ENCODE assay signal across 26 cellular contexts in the genomic region with DNA sequence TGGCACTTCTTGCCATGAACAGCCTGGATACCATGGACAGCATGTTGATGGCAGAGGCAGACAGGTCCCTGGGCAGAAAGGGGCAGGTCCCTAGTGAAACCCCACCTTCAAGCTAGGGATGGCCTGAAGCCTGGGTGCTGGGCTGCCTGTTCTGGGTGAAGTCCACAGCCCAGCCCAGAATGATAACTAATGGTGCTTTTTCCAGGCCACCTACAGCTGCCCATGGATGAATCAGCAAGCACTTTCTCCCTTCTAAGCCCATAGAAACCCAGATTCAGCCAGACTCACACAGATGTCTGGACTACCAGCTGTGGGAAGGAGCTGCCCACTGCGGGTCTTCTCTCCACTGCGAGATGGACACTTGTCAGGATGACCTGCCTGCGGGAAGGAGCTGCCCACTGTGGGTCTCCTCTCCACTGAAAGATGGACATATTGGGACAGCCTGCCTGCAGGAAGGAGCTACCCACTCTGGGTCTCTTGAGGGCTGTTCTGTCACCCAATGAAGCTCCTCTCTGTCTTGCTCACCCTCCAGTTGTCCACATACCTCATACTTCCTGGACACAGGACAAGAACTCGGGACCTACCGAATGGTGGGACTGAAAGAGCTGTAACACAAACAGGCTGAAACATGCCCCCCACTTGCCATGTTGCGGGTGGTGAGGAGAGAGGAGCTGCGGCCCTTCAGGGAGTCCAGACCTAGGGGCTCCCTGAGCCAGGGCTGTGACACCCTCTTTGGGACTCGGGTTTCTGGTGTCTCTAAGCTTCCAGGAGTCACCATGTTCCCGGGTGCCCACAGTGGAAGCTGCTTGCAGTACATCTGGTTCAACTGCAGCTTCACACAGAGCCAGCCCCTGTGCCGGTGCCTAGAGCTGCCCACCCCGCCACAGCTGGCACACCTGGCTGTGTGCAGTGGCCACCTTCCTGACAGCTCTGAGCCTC.
DNase-seq lines count a peak whose midpoint lies in the region; ATAC-seq, FAIRE-seq and TF ChIP-seq lines count a peak whose summit lies in the region.
"Had no signal": no experiment of that assay in that cellular context is flagged by ENCODE, and none has a peak within 500 bp of the region (broad histone marks: within the 10 kb centered on the region; RNA-seq: fewer than 3 reads in every experiment).

No MANE protein-coding gene starts in this region.

- no peak overlapping the region for H3K9ac ChIP-seq in astrocyte (ENCODE audit: low read length)
- H3K9ac ChIP-seq: neural progenitor cell had no signal

- H3K4me3 Mint-ChIP-seq in astrocyte (ENCODE audit: unreplicated experiment) = no peak overlapping the region
- no peak overlapping the region for H3K4me3 Mint-ChIP-seq in glutamatergic neuron (ENCODE audit: unreplicated experiment)
- H3K4me3 Mint-ChIP-seq: activated naive CD4-positive, alpha-beta T cell treated with anti-CD3 and anti-CD28 coated beads, Interleukin-2, amount 10 ng/mL, durations not matched to agents 7 days and 5 days; activated T-cell treated with anti-CD3 and anti-CD28 coated beads, Interleukin-2, amount 50 U/mL, for 24 hours; neural progenitor cell had no signal

- H3K27ac ChIP-seq in astrocyte (ENCODE audit: low read depth, low read length) (no peak overlapping the region), right lobe of liver (no peak overlapping the region), small intestine (ENCODE audit: low read depth in 1 of 2, low read length in 1 of 2) (peak overlapping the region; percentile 46 to 93)
- H3K27ac ChIP-seq: neural progenitor cell had no signal

- no peaks in the 10 kb centered on the region for H3K9me3 ChIP-seq in astrocyte (ENCODE audit: insufficient read depth, low read depth, low read length)
- no peaks in the 10 kb centered on the region for H3K9me3 ChIP-seq in right lobe of liver
- H3K9me3 ChIP-seq in small intestine (ENCODE audit: control insufficient read depth, low read depth) = no peaks in the 10 kb centered on the region

- 100% methylated on average over 2 of the region's 11 CpGs for WGBS in right lobe of liver (ENCODE audit: insufficient coverage, low coverage, low lambda C conversion rate, missing lambda C conversion rate)
- 58 to 79% (median 73%) methylated on average over 11 of the region's 11 CpGs for WGBS in small intestine, 3 donors

- TF ChIP-seq POLR2A in right lobe of liver (IDR thresholded peaks at IDR 0.05) = no peak

- ATAC-seq in right lobe of liver = peak in 3 of 4 donors; percentile 20 to 42 (median 33)

- H4K20me1 ChIP-seq in astrocyte (ENCODE audit: insufficient read depth, low read length) = no peaks in the 10 kb centered on the region

- peaks cover 20% of the 10 kb centered on the region for H3K27me3 Mint-ChIP-seq in astrocyte (ENCODE audit: low read depth, unreplicated experiment)
- peaks cover 11% of the 10 kb centered on the region for H3K27me3 Mint-ChIP-seq in glutamatergic neuron (ENCODE audit: unreplicated experiment)

- H3K27ac Mint-ChIP-seq in astrocyte (ENCODE audit: unreplicated experiment) (no peak overlapping the region), glutamatergic neuron (ENCODE audit: unreplicated experiment) (no peak overlapping the region)
- H3K27ac Mint-ChIP-seq: activated naive CD4-positive, alpha-beta T cell treated with anti-CD3 and anti-CD28 coated beads, Interleukin-2, amount 10 ng/mL, durations not matched to agents 7 days and 5 days; activated T-cell treated with anti-CD3 and anti-CD28 coated beads, Interleukin-2, amount 50 U/mL, for 24 hours; neural progenitor cell; progenitor cell of endocrine pancreas had no signal

- intact Hi-C loops in right lobe of liver (cut with DNase I) = loop anchor here in 1 of 2 donors (5.0 kb wide), 1 partner anchor 73 kb away; no protein-coding TSS in a partner anchor

- no peak overlapping the region for H3K4me2 ChIP-seq in astrocyte (ENCODE audit: low read length)
- H3K4me2 ChIP-seq: neural progenitor cell had no signal

- FAIRE-seq in astrocyte (lab: Jason Lieb, UNC) (no peak), small intestine (lab: Jason Lieb, UNC) (no peak)
- FAIRE-seq: TTC549 had no signal

- H3K4me3 ChIP-seq in astrocyte (ENCODE audit: insufficient read depth, low read depth, low read length) (no peak overlapping the region), right lobe of liver (no peak overlapping the region), small intestine (ENCODE audit: low read depth in 1 of 2, low read length in 2 of 2) (no peak overlapping the region)
- H3K4me3 ChIP-seq: neural progenitor cell had no signal

- H3K4me1 Mint-ChIP-seq in astrocyte (ENCODE audit: low read depth, unreplicated experiment) (peaks cover 7% of the 10 kb centered on the region), glutamatergic neuron (ENCODE audit: low read depth, unreplicated experiment) (peaks cover 9% of the 10 kb centered on the region)
- H3K4me1 Mint-ChIP-seq: activated naive CD4-positive, alpha-beta T cell treated with anti-CD3 and anti-CD28 coated beads, Interleukin-2, amount 10 ng/mL, durations not matched to agents 7 days and 5 days had no signal

- no peaks in the 10 kb centered on the region for H3K79me2 ChIP-seq in astrocyte (ENCODE audit: insufficient read depth, low read length)

- DNase-seq in activated effector memory CD4-positive, alpha-beta T cell treated with anti-CD3 and anti-CD28 coated beads, Interleukin-2, amount 50 U/mL, for 16 hours = peak; percentile 55
- no peak for DNase-seq in activated effector memory CD4-positive, alpha-beta T cell treated with Interleukin-2 at 50 U/mL for 16 hours
- DNase-seq in astrocyte (ENCODE audit: low read depth) = peak; percentile 47
- no peak for DNase-seq in right lobe of liver
- peak; percentile 91 for DNase-seq in small intestine
- no peak for DNase-seq in NOMO-1 treated with dmso at 0.1 percent for 144 hours (lab: John Stamatoyannopoulos, UW; ENCODE audit: unreplicated experiment)
- DNase-seq in Ammon's horn (ENCODE audit: low spot score) = no peak
- DNase-seq in glutamatergic neuron = no peak
- DNase-seq: 8988T; activated CD8-positive, alpha-beta memory T cell treated with anti-CD3 and anti-CD28 coated beads for 24 hours; activated naive CD4-positive, alpha-beta T cell treated with anti-CD3 and anti-CD28 coated beads, Interleukin-2, amount 10 ng/mL, durations not matched to agents 7 days and 5 days; activated T-cell treated with anti-CD3 and anti-CD28 coated beads, Interleukin-2, amount 50 U/mL, for 24 hours; AML-193; effector CD4-positive, alpha-beta T cell; foreskin melanocyte; NCI-H1092; NCI-H1930; NCI-H226; NCI-H82; SIG-M5; stimulated activated CD4-positive, alpha-beta T cell treated with anti-CD3 and anti-CD28 coated beads, Interleukin-4, amount 100 ng/mL, for 1 hour; stimulated activated naive CD4-positive, alpha-beta T cell; T-helper 1 cell had no signal

- H3K36me3 ChIP-seq in astrocyte (ENCODE audit: insufficient read depth, low read length) (no peaks in the 10 kb centered on the region), right lobe of liver (no peaks in the 10 kb centered on the region), small intestine (ENCODE audit: control insufficient read depth in 2 of 2, insufficient read depth in 2 of 2, low read length in 2 of 2) (no peaks in the 10 kb centered on the region)
- H3K36me3 ChIP-seq: neural progenitor cell had no signal

- no peaks in the 10 kb centered on the region for H3K27me3 ChIP-seq in astrocyte (ENCODE audit: insufficient read depth, low read length)
- H3K27me3 ChIP-seq in right lobe of liver = no peaks in the 10 kb centered on the region
- no peaks in the 10 kb centered on the region for H3K27me3 ChIP-seq in small intestine (ENCODE audit: control insufficient read depth in 2 of 2, insufficient read depth in 2 of 2, low read length in 2 of 2)
- H3K27me3 ChIP-seq: neural progenitor cell had no signal

- no peak overlapping the region for H2AFZ ChIP-seq in astrocyte (ENCODE audit: low read depth, low read length)
- H2AFZ ChIP-seq: neural progenitor cell had no signal

- H3K4me1 ChIP-seq in astrocyte (ENCODE audit: insufficient read depth, low read length) (peaks cover 13% of the 10 kb centered on the region), right lobe of liver (peaks cover 0 to 22% (median 8%) of the 10 kb centered on the region in 4 donors), small intestine (ENCODE audit: control insufficient read depth in 2 of 2, insufficient read depth in 1 of 2, low read depth in 1 of 2, low read length in 1 of 2) (peaks cover 0 to 29% of the 10 kb centered on the region in 2 donors)

- H3K9me3 Mint-ChIP-seq in astrocyte (ENCODE audit: unreplicated experiment) = peaks cover 2% of the 10 kb centered on the region
- H3K9me3 Mint-ChIP-seq in glutamatergic neuron (ENCODE audit: unreplicated experiment) = peaks cover 9% of the 10 kb centered on the region
- H3K9me3 Mint-ChIP-seq: activated naive CD4-positive, alpha-beta T cell treated with anti-CD3 and anti-CD28 coated beads, Interleukin-2, amount 10 ng/mL, durations not matched to agents 7 days and 5 days; activated T-cell treated with anti-CD3 and anti-CD28 coated beads, Interleukin-2, amount 50 U/mL, for 24 hours; neural progenitor cell had no signal

- TF ChIP-seq CTCF in astrocyte (IDR thresholded peaks at IDR 0.05; ENCODE audit: insufficient read depth, low read depth, low read length) (no peak), right lobe of liver (IDR thresholded peaks at IDR 0.05) (no peak), glutamatergic neuron (IDR thresholded peaks at IDR 0.05; ENCODE audit: partially characterized antibody, unreplicated experiment) (no peak)

- peaks cover 4% of the 10 kb centered on the region for H3K36me3 Mint-ChIP-seq in astrocyte (ENCODE audit: low read depth, unreplicated experiment)
- H3K36me3 Mint-ChIP-seq in glutamatergic neuron (ENCODE audit: unreplicated experiment) = no peaks in the 10 kb centered on the region
- H3K36me3 Mint-ChIP-seq: activated naive CD4-positive, alpha-beta T cell treated with anti-CD3 and anti-CD28 coated beads, Interleukin-2, amount 10 ng/mL, durations not matched to agents 7 days and 5 days; neural progenitor cell had no signal

Comparison
In these comparisons a context has a peak if more than half of its experiments do, and no peak if none do; other contexts are left out.
1. DNase-seq: peak in activated effector memory CD4-positive, alpha-beta T cell treated with anti-CD3 and anti-CD28 coated beads, Interleukin-2, amount 50 U/mL, for 16 hours (single experiment), astrocyte (single experiment) and small intestine (single experiment); none in activated effector memory CD4-positive, alpha-beta T cell treated with Interleukin-2 at 50 U/mL for 16 hours (single experiment), right lobe of liver (0 of 3), NOMO-1 treated with dmso at 0.1 percent for 144 hours (single experiment), Ammon's horn (single experiment) and glutamatergic neuron (single experiment).
2. H3K27ac ChIP-seq: peak in small intestine (2 of 2); none in astrocyte (single experiment) and right lobe of liver (0 of 3).